Comparison of ENCODE assay signal across 8 cellular contexts in the genomic region with DNA sequence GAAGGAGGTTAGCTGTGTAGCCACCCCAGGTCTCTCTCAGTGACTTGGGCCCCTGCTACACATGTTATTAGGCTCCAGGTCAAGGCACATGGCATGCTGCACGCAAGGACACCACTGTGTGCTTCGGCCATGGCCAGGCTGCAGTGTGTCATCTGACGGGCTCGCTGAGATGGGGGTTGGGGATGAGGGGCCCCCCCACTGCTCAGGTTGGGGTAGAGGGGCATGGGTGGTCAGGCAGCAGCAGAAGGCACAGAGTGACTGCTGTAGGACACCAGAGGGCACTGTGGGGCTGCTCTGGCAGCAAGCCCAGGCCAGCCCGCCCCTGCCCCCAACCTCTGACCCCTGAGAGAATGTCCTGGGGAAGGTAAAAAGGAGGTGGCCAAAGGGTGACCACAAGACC. TPM values are rescaled to one million over a fixed set of nuclear protein-coding genes. Genes with fewer than 3 reads are reported as not detected.
DNase-seq lines count a peak whose midpoint lies in the region; ATAC-seq and TF ChIP-seq lines count a peak whose summit lies in the region.

No MANE protein-coding gene starts in this region.

- TF ChIP-seq CTCF in OCI-LY3 (IDR thresholded peaks at IDR 0.05; ENCODE audit: low read depth, low read length) (peak; percentile 60), fibroblast of lung (conservative IDR thresholded peaks at IDR 0.05 in 1 of 2, IDR thresholded peaks at IDR 0.05 in 1 of 2; ENCODE audit: low read depth in 1 of 2, low read length in 2 of 2) (peak; percentile 39 to 58), smooth muscle cell (IDR thresholded peaks at IDR 0.05; ENCODE audit: borderline replicate concordance, insufficient read depth, poor library complexity, severe bottlenecking) (peak; percentile 50)

- H3K4me2 ChIP-seq in OCI-LY3 (ENCODE audit: low read length), result no peak overlapping the region
- no peak overlapping the region for H3K4me2 ChIP-seq in fibroblast of lung (ENCODE audit: extremely low read depth, insufficient read depth, low read length)
- no peak overlapping the region for H3K4me2 ChIP-seq in smooth muscle cell

- H3K4me1 Mint-ChIP-seq in activated CD4-positive, alpha-beta T cell treated with anti-CD3 and anti-CD28 coated beads for 36 hours, result peaks cover 15% of the 10 kb centered on the region

- H4K20me1 ChIP-seq in OCI-LY3 (ENCODE audit: insufficient read depth, low read length) (peaks cover 92% of the 10 kb centered on the region), fibroblast of lung (ENCODE audit: control insufficient read depth, extremely low read depth, insufficient read depth, low read length) (no peaks in the 10 kb centered on the region), smooth muscle cell (ENCODE audit: low read depth) (peaks cover 93% of the 10 kb centered on the region)

- H3K36me3 ChIP-seq in OCI-LY3 (replicated peaks; ENCODE audit: low read depth, low read length) (peaks cover 18% of the 10 kb centered on the region), fibroblast of lung (ENCODE audit: control insufficient read depth, insufficient read depth, low read length) (peaks cover 12% of the 10 kb centered on the region), smooth muscle cell (ENCODE audit: low read depth) (no peaks in the 10 kb centered on the region)

- H3K27ac Mint-ChIP-seq in activated CD4-positive, alpha-beta T cell treated with anti-CD3 and anti-CD28 coated beads for 36 hours, result no peak overlapping the region

- H3K36me3 Mint-ChIP-seq in activated CD4-positive, alpha-beta T cell treated with anti-CD3 and anti-CD28 coated beads for 36 hours (ENCODE audit: low read depth), result no peaks in the 10 kb centered on the region

- H3K4me1 ChIP-seq in OCI-LY3 (ENCODE audit: low read length) (no peaks in the 10 kb centered on the region), fibroblast of lung (ENCODE audit: control insufficient read depth, extremely low read depth, insufficient read depth, low read length) (peaks cover 9% of the 10 kb centered on the region), smooth muscle cell (ENCODE audit: low read depth) (no peaks in the 10 kb centered on the region)

- ATAC-seq in activated CD4-positive, alpha-beta T cell treated with anti-CD3 and anti-CD28 coated beads for 36 hours, result peak; percentile 36

- 91% methylated on average over 5 of the region's 5 CpGs for WGBS in smooth muscle cell (ENCODE audit: low lambda C conversion rate)

- CTCF ChIA-PET in activated CD4-positive, alpha-beta T cell treated with anti-CD3 and anti-CD28 coated beads for 36 hours (lab: Charles Lee), result interaction anchor here (0.6 to 1.8 kb wide), 14 partner anchors 10 to 377 kb away, joined by 3 to 8 read pairs (median 4); partner anchors contain the start of gene UBA52

- peaks cover 7% of the 10 kb centered on the region for H3F3A ChIP-seq in smooth muscle cell (ENCODE audit: low read depth)

- H3K79me2 ChIP-seq in OCI-LY3 (ENCODE audit: low read length) (peaks cover 71% of the 10 kb centered on the region), fibroblast of lung (ENCODE audit: control insufficient read depth, insufficient read depth, low read length) (peaks cover 36% of the 10 kb centered on the region), smooth muscle cell (ENCODE audit: low read depth) (peaks cover 26% of the 10 kb centered on the region)

- peak; percentile 57 for DNase-seq in activated CD4-positive, alpha-beta T cell treated with anti-CD3 and anti-CD28 coated beads for 36 hours
- DNase-seq in activated CD4-positive, alpha-beta T cell treated with anti-CD3 and anti-CD28 coated beads, Interleukin-2, amount 50 U/mL, for 4 hours, result no peak
- DNase-seq in fibroblast of lung (ENCODE audit: low read depth in 2 of 2), result no peak
- DNase-seq in smooth muscle cell (lab: John Stamatoyannopoulos, UW; ENCODE audit: unreplicated experiment), result no peak
- DNase-seq in NCI-H1436 (lab: John Stamatoyannopoulos, UW), result no peak
- DNase-seq in occipital lobe (lab: John Stamatoyannopoulos, UW), result no peak
- DNase-seq in SK-N-DZ (ENCODE audit: low spot score), result no peak

- H3K27me3 ChIP-seq in OCI-LY3 (ENCODE audit: low read depth, low read length) (no peaks in the 10 kb centered on the region), fibroblast of lung (ENCODE audit: control insufficient read depth, insufficient read depth, low read length) (no peaks in the 10 kb centered on the region), smooth muscle cell (ENCODE audit: low read depth) (no peaks in the 10 kb centered on the region)

- H3K27ac ChIP-seq in OCI-LY3 (ENCODE audit: low read length), result no peak overlapping the region
- H3K27ac ChIP-seq in fibroblast of lung (ENCODE audit: insufficient read depth, low read length), result no peak overlapping the region
- no peak overlapping the region for H3K27ac ChIP-seq in smooth muscle cell (ENCODE audit: low read depth)

- no peaks in the 10 kb centered on the region for H3K9me3 ChIP-seq in OCI-LY3 (ENCODE audit: insufficient read depth, low read length)
- H3K9me3 ChIP-seq in fibroblast of lung (ENCODE audit: control insufficient read depth, insufficient read depth, low read depth, low read length), result no peaks in the 10 kb centered on the region
- H3K9me3 ChIP-seq in smooth muscle cell (replicated peaks; ENCODE audit: low read depth), result no peaks in the 10 kb centered on the region

- H3K4me3 ChIP-seq in OCI-LY3 (ENCODE audit: low read length) (no peak overlapping the region), fibroblast of lung (replicated peaks in 1 of 4; ENCODE audit: control extremely low read depth in 1 of 4, insufficient read depth in 1 of 4, low read depth in 3 of 4, low read length in 4 of 4) (no peak overlapping the region), smooth muscle cell (no peak overlapping the region)

- intact Hi-C loops in activated CD4-positive, alpha-beta T cell treated with anti-CD3 and anti-CD28 coated beads for 36 hours (cut with DNase I, micrococcal nuclease), result loop anchor here in 1 of 2 experiments (5.0 to 10.0 kb wide), 2 partner anchors 37 to 375 kb away; no protein-coding TSS in a partner anchor

- H2AFZ ChIP-seq in OCI-LY3 (ENCODE audit: low read depth, low read length), result no peak overlapping the region
- no peak overlapping the region for H2AFZ ChIP-seq in fibroblast of lung (ENCODE audit: low read length)
- no peak overlapping the region for H2AFZ ChIP-seq in smooth muscle cell (ENCODE audit: low read depth)

- POLR2A ChIA-PET in activated CD4-positive, alpha-beta T cell treated with anti-CD3 and anti-CD28 coated beads for 36 hours (lab: Charles Lee), result interaction anchor here (0.6 kb wide), 2 partner anchors 29 to 48 kb away, joined by 3 to 4 read pairs; no protein-coding TSS in a partner anchor

- no peak overlapping the region for H3K9ac ChIP-seq in OCI-LY3 (ENCODE audit: low read length)
- H3K9ac ChIP-seq in fibroblast of lung (ENCODE audit: insufficient read depth, low read length), result no peak overlapping the region
- H3K9ac ChIP-seq in smooth muscle cell (ENCODE audit: low read depth), result no peak overlapping the region

- H3K4me3 Mint-ChIP-seq in activated CD4-positive, alpha-beta T cell treated with anti-CD3 and anti-CD28 coated beads for 36 hours, result no peak overlapping the region

- H3K9me3 Mint-ChIP-seq in activated CD4-positive, alpha-beta T cell treated with anti-CD3 and anti-CD28 coated beads for 36 hours (ENCODE audit: low read depth), result no peaks in the 10 kb centered on the region

- no peaks in the 10 kb centered on the region for H3K27me3 Mint-ChIP-seq in activated CD4-positive, alpha-beta T cell treated with anti-CD3 and anti-CD28 coated beads for 36 hours

RNA-seq across cellular contexts. Expression of gene ISYNA1, which starts 32.2 kb away (rescaled TPM):
- total RNA-seq in activated CD4-positive, alpha-beta T cell treated with anti-CD3 and anti-CD28 coated beads for 36 hours, result 10 to 100 TPM; 18.8 to 23.3 TPM
- total RNA-seq in fibroblast of lung, result 25.6 and 37.8 TPM in 2 replicates
- polyA plus RNA-seq in fibroblast of lung, result 8.3 and 10.3 TPM in 2 replicates
- polyA plus RNA-seq in fibroblast of lung (2012), result 21.1 and 21.6 TPM in 2 replicates
- 15.9 and 21.9 TPM in 2 replicates for polyA minus RNA-seq in fibroblast of lung (ENCODE audit: low replicate concordance)
- total RNA-seq in smooth muscle cell, result 16.4 and 60.1 TPM in 2 replicates
- 56.9 and 89.5 TPM in 2 replicates for polyA plus RNA-seq in smooth muscle cell
- total RNA-seq in occipital lobe, result 95.1 TPM
- polyA plus RNA-seq in SK-N-DZ (2014; cell fraction: cytosol; rRNA removed), result 121 and 123 TPM in 2 replicates
- 702 and 880 TPM in 2 replicates for polyA plus RNA-seq in SK-N-DZ (2014; cell fraction: nucleus; rRNA removed)

RNA-seq across cellular contexts. Expression of gene SSBP4, which starts 51.0 kb away (rescaled TPM):
- 10 to 100 TPM; 71.7 to 79.3 TPM for total RNA-seq in activated CD4-positive, alpha-beta T cell treated with anti-CD3 and anti-CD28 coated beads for 36 hours
- 58.6 and 76.5 TPM in 2 replicates for total RNA-seq in fibroblast of lung
- 12.8 and 16.5 TPM in 2 replicates for polyA plus RNA-seq in fibroblast of lung
- 42.1 and 59.3 TPM in 2 replicates for polyA plus RNA-seq in fibroblast of lung (2012)
- polyA minus RNA-seq in fibroblast of lung (ENCODE audit: low replicate concordance), result 11.0 and 12.0 TPM in 2 replicates
- total RNA-seq in smooth muscle cell, result 36.0 and 44.1 TPM in 2 replicates
- polyA plus RNA-seq in smooth muscle cell, result 124 and 133 TPM in 2 replicates
- total RNA-seq in occipital lobe, result 75.6 TPM
- polyA plus RNA-seq in SK-N-DZ (2014; cell fraction: cytosol; rRNA removed), result 123 and 163 TPM in 2 replicates
- 351 and 529 TPM in 2 replicates for polyA plus RNA-seq in SK-N-DZ (2014; cell fraction: nucleus; rRNA removed)

RNA-seq across cellular contexts. Expression of gene ELL, which starts 51.7 kb away (rescaled TPM):
- 10 to 100 TPM; 20.2 to 21.4 TPM for total RNA-seq in activated CD4-positive, alpha-beta T cell treated with anti-CD3 and anti-CD28 coated beads for 36 hours
- total RNA-seq in fibroblast of lung (17.7 and 18.7 TPM in 2 replicates), smooth muscle cell (10.5 and 12.8 TPM in 2 replicates), occipital lobe (6.6 TPM)
- polyA plus RNA-seq in fibroblast of lung (4.4 and 6.6 TPM in 2 replicates), smooth muscle cell (15.2 and 31.7 TPM in 2 replicates)
- polyA plus RNA-seq in fibroblast of lung (2012), result 8.1 and 10.6 TPM in 2 replicates
- 10.3 and 24.9 TPM in 2 replicates for polyA minus RNA-seq in fibroblast of lung (ENCODE audit: low replicate concordance)
- polyA plus RNA-seq in SK-N-DZ (2014; cell fraction: cytosol; rRNA removed), result 6.6 and 7.1 TPM in 2 replicates
- 8.1 and 9.4 TPM in 2 replicates for polyA plus RNA-seq in SK-N-DZ (2014; cell fraction: nucleus; rRNA removed)
